9 cellular contexts compared by ENCODE assay signal in genomic region chr3:130699765-130700164, GRCh38. TPM values are rescaled to one million over a fixed set of nuclear protein-coding genes. Genes with fewer than 3 reads are reported as not detected.
DNase-seq lines count a peak whose midpoint lies in the region; ATAC-seq, FAIRE-seq and TF ChIP-seq lines count a peak whose summit lies in the region.
"Had no signal": no experiment of that assay in that cellular context is flagged by ENCODE, and none has a peak within 500 bp of the region (broad histone marks: within the 10 kb centered on the region; RNA-seq: fewer than 3 reads in every experiment).

No MANE protein-coding gene starts in this region.

- H3K79me2 ChIP-seq in astrocyte (ENCODE audit: insufficient read depth, low read length): no peaks in the 10 kb centered on the region

- H3K27ac ChIP-seq in astrocyte (ENCODE audit: low read depth, low read length): no peak overlapping the region

- no peaks in the 10 kb centered on the region for H3K36me3 Mint-ChIP-seq in astrocyte (ENCODE audit: low read depth, unreplicated experiment)

- H3K27me3 ChIP-seq in astrocyte (ENCODE audit: insufficient read depth, low read length): no peaks in the 10 kb centered on the region

- H2AFZ ChIP-seq in astrocyte (ENCODE audit: low read depth, low read length): no peak overlapping the region

- TF ChIP-seq CTCF in astrocyte (IDR thresholded peaks at IDR 0.05; ENCODE audit: insufficient read depth, low read depth, low read length) (peak; percentile 16), mucosa of descending colon (IDR thresholded peaks at IDR 0.05) (no peak)

- H3K4me2 ChIP-seq in astrocyte (ENCODE audit: low read length): no peak overlapping the region

- ATAC-seq in mucosa of descending colon (peak; percentile 80), HG03196 (IDR thresholded peaks at IDR 0.05; ENCODE audit: unreplicated experiment) (no peak)

- intact Hi-C loops in mucosa of descending colon (cut with DNase I, micrococcal nuclease): no loop called here

- H3K4me1 Mint-ChIP-seq in astrocyte (ENCODE audit: low read depth, unreplicated experiment): no peaks in the 10 kb centered on the region
- H3K4me1 Mint-ChIP-seq: activated naive CD4-positive, alpha-beta T cell treated with anti-CD3 and anti-CD28 coated beads, Interleukin-2, amount 50 U/mL, for 24 hours had no signal

- no peak overlapping the region for H3K27ac Mint-ChIP-seq in astrocyte (ENCODE audit: unreplicated experiment)
- H3K27ac Mint-ChIP-seq: activated naive CD4-positive, alpha-beta T cell treated with anti-CD3 and anti-CD28 coated beads, Interleukin-2, amount 50 U/mL, for 24 hours had no signal

- H3K4me3 ChIP-seq in astrocyte (ENCODE audit: insufficient read depth, low read depth, low read length) (no peak overlapping the region), mucosa of descending colon (no peak overlapping the region)

- FAIRE-seq in astrocyte (lab: Jason Lieb, UNC): no peak

- no peaks in the 10 kb centered on the region for H3K9me3 Mint-ChIP-seq in astrocyte (ENCODE audit: unreplicated experiment)
- H3K9me3 Mint-ChIP-seq: activated naive CD4-positive, alpha-beta T cell treated with anti-CD3 and anti-CD28 coated beads, Interleukin-2, amount 50 U/mL, for 24 hours had no signal

- H3K4me1 ChIP-seq in astrocyte (ENCODE audit: insufficient read depth, low read length) (no peaks in the 10 kb centered on the region), mucosa of descending colon (ENCODE audit: low read depth) (no peaks in the 10 kb centered on the region)

- H3K36me3 ChIP-seq in astrocyte (ENCODE audit: insufficient read depth, low read length): peaks cover 17% of the 10 kb centered on the region
- no peaks in the 10 kb centered on the region for H3K36me3 ChIP-seq in mucosa of descending colon (ENCODE audit: low read depth)

- H3K4me3 Mint-ChIP-seq in astrocyte (ENCODE audit: unreplicated experiment): no peak overlapping the region
- H3K4me3 Mint-ChIP-seq: activated naive CD4-positive, alpha-beta T cell treated with anti-CD3 and anti-CD28 coated beads, Interleukin-2, amount 50 U/mL, for 24 hours had no signal

- H3K9me3 ChIP-seq in astrocyte (ENCODE audit: insufficient read depth, low read depth, low read length): no peaks in the 10 kb centered on the region
- no peaks in the 10 kb centered on the region for H3K9me3 ChIP-seq in mucosa of descending colon

- no peak overlapping the region for H3K9ac ChIP-seq in astrocyte (ENCODE audit: low read length)

- H4K20me1 ChIP-seq in astrocyte (ENCODE audit: insufficient read depth, low read length): no peaks in the 10 kb centered on the region

- DNase-seq in NOMO-1 (lab: John Stamatoyannopoulos, UW; ENCODE audit: unreplicated experiment in 2 of 2) (peak; percentile 2 to 38), NOMO-1 treated with dmso at 0.1 percent for 144 hours (lab: John Stamatoyannopoulos, UW; ENCODE audit: unreplicated experiment) (no peak), LHCN-M2 (ENCODE audit: low read depth) (peak; percentile 13), astrocyte (ENCODE audit: low read depth) (no peak), mucosa of descending colon (peak in 1 of 3 donors; percentile 32), inferior parietal cortex (ENCODE audit: extremely low spot score) (no peak)
- DNase-seq in activated CD4-positive, CD25-positive, alpha-beta regulatory T cell treated with anti-CD3 and anti-CD28 coated beads, Interleukin-2, amount 50 U/mL, for 72 hours: no peak

- no peaks in the 10 kb centered on the region for H3K27me3 Mint-ChIP-seq in astrocyte (ENCODE audit: low read depth, unreplicated experiment)
- H3K27me3 Mint-ChIP-seq: activated naive CD4-positive, alpha-beta T cell treated with anti-CD3 and anti-CD28 coated beads, Interleukin-2, amount 50 U/mL, for 24 hours had no signal

RNA-seq across cellular contexts. Expression of gene PIK3R4, which starts 46.9 kb away (rescaled TPM):
- total RNA-seq in LHCN-M2 (2014; rRNA removed): 33.4 and 33.9 TPM in 2 replicates
- 9.8 TPM for polyA plus RNA-seq in LHCN-M2 (2012)
- total RNA-seq in astrocyte: 22.2 and 26.4 TPM in 2 replicates
- total RNA-seq in mucosa of descending colon: 10 to 100 TPM; 20.1 to 27.5 (median 23.6) TPM

Comparison
In these comparisons a context has a peak if more than half of its experiments do, and no peak if none do; other contexts are left out.
1. DNase-seq: peak in NOMO-1 (2 of 2) and LHCN-M2 (single experiment); none in NOMO-1 treated with dmso at 0.1 percent for 144 hours (single experiment), astrocyte (single experiment), activated CD4-positive, CD25-positive, alpha-beta regulatory T cell treated with anti-CD3 and anti-CD28 coated beads, Interleukin-2, amount 50 U/mL, for 72 hours (single experiment) and inferior parietal cortex (single experiment).